In genomic region chr11:111720801-111721494, GRCh38 we compare ENCODE assay signal across 18 cellular contexts. TPM values are rescaled to one million over a fixed set of nuclear protein-coding genes. Genes with fewer than 3 reads are reported as not detected.
A peak's percentile ranks its signal among the peaks of the same experiment; 100 is the strongest.
DNase-seq lines count a peak whose midpoint lies in the region; ATAC-seq and TF ChIP-seq lines count a peak whose summit lies in the region.
"Had no signal": no experiment of that assay in that cellular context is flagged by ENCODE, and none has a peak within 500 bp of the region (broad histone marks: within the 10 kb centered on the region; RNA-seq: fewer than 3 reads in every experiment).

No MANE protein-coding gene starts in this region.

- H2AFZ ChIP-seq in neural progenitor cell (replicated peaks) = no peak overlapping the region
- H2AFZ ChIP-seq: GM23338 had no signal

- H3K4me3 ChIP-seq in cardiac muscle cell = no peak overlapping the region
- no peak overlapping the region for H3K4me3 ChIP-seq in neural progenitor cell
- H3K4me3 ChIP-seq: A549, BLaER1, GM23338 had no signal

- H3K4me3 Mint-ChIP-seq in chondrocyte (ENCODE audit: unreplicated experiment) (no peak overlapping the region), neural progenitor cell (peak overlapping the region; percentile 15)
- H3K4me3 Mint-ChIP-seq: CD4-positive, alpha-beta memory T cell; GM23338 had no signal

- no peak overlapping the region for H3K4me2 ChIP-seq in neural progenitor cell
- H3K4me2 ChIP-seq: A549, BLaER1, GM23338, KMS-11 had no signal

- no peaks in the 10 kb centered on the region for H3K27me3 ChIP-seq in cardiac muscle cell
- no peaks in the 10 kb centered on the region for H3K27me3 ChIP-seq in neural progenitor cell
- H3K27me3 ChIP-seq: BLaER1 had no signal

- H3K4me1 ChIP-seq in cardiac muscle cell (ENCODE audit: low read depth) = peaks cover 24% of the 10 kb centered on the region
- H3K4me1 ChIP-seq in neural progenitor cell = peaks cover 13% of the 10 kb centered on the region

- intact Hi-C loops in left cardiac atrium (cut with DNase I) = no loop called here

- H3F3A ChIP-seq in neural progenitor cell (ENCODE audit: low read depth) = peaks cover 5% of the 10 kb centered on the region

- H3K36me3 ChIP-seq in cardiac muscle cell (peaks cover 34% of the 10 kb centered on the region), neural progenitor cell (peaks cover 3% of the 10 kb centered on the region)

- H3K27me3 Mint-ChIP-seq in chondrocyte (ENCODE audit: low read depth) (no peaks in the 10 kb centered on the region), neural progenitor cell (ENCODE audit: insufficient read depth, low read depth) (no peaks in the 10 kb centered on the region)
- H3K27me3 Mint-ChIP-seq: CD4-positive, alpha-beta memory T cell had no signal

- peaks cover 3% of the 10 kb centered on the region for H4K20me1 ChIP-seq in neural progenitor cell (ENCODE audit: low read depth)
- H4K20me1 ChIP-seq: BLaER1 had no signal

- H3K9me3 Mint-ChIP-seq in chondrocyte (ENCODE audit: low read depth) (no peaks in the 10 kb centered on the region), neural progenitor cell (no peaks in the 10 kb centered on the region)
- H3K9me3 Mint-ChIP-seq: CD4-positive, alpha-beta memory T cell; GM23338 had no signal

- H3K36me3 Mint-ChIP-seq in chondrocyte (ENCODE audit: low read depth) = peaks cover 36% of the 10 kb centered on the region
- peaks cover 44% of the 10 kb centered on the region for H3K36me3 Mint-ChIP-seq in neural progenitor cell

- ATAC-seq in left cardiac atrium = no peak
- ATAC-seq: A549, GM23338, Panc1 had no signal

- H3K9ac ChIP-seq in neural progenitor cell = no peak overlapping the region
- H3K9ac ChIP-seq: BLaER1, KMS-11 had no signal

- DNase-seq in cardiac muscle cell (ENCODE audit: low read depth in 1 of 2, low spot score in 1 of 2) (peak in 1 of 2 donors; percentile 72), left cardiac atrium (no peak), chondrocyte (ENCODE audit: low spot score) (no peak), neural progenitor cell (ENCODE audit: low spot score) (no peak), medulla oblongata (ENCODE audit: extremely low spot score) (no peak), AML-193 (lab: John Stamatoyannopoulos, UW) (no peak), SKM-1 (lab: John Stamatoyannopoulos, UW; ENCODE audit: unreplicated experiment) (no peak)
- DNase-seq: Calu3; CD4-positive, alpha-beta memory T cell; GF-D8; HCEC 1CT; MV-4-11; NCI-H1694 treated with DMSO at 0.1 percent for 48 hours had no signal

- no peak for TF ChIP-seq CTCF in cardiac muscle cell (IDR thresholded peaks at IDR 0.05; ENCODE audit: low read depth, low read length)
- TF ChIP-seq CTCF in chondrocyte (IDR thresholded peaks at IDR 0.05) = no peak
- no peak for TF ChIP-seq CTCF in neural progenitor cell (IDR thresholded peaks at IDR 0.05)

- H3K79me2 ChIP-seq in neural progenitor cell (ENCODE audit: low read depth) = no peaks in the 10 kb centered on the region

- H3K27ac ChIP-seq in cardiac muscle cell = peak overlapping the region; percentile 63
- H3K27ac ChIP-seq in neural progenitor cell = no peak overlapping the region
- H3K27ac ChIP-seq: A549, BLaER1, KMS-11 had no signal

- H3K4me1 Mint-ChIP-seq in chondrocyte (ENCODE audit: low read depth) (peaks cover 26% of the 10 kb centered on the region), neural progenitor cell (peaks cover 11% of the 10 kb centered on the region)

- H3K27ac Mint-ChIP-seq in chondrocyte (ENCODE audit: unreplicated experiment) (peak overlapping the region; percentile 12), neural progenitor cell (no peak overlapping the region)
- H3K27ac Mint-ChIP-seq: GM23338 had no signal

- H3K9me3 ChIP-seq in cardiac muscle cell (ENCODE audit: low read depth) (no peaks in the 10 kb centered on the region), neural progenitor cell (ENCODE audit: low read depth) (no peaks in the 10 kb centered on the region)
- H3K9me3 ChIP-seq: A549 had no signal

RNA-seq across cellular contexts. Expression of gene PPP2R1B, which starts 45.2 kb away (rescaled TPM):
- total RNA-seq in cardiac muscle cell (12.7 and 14.4 TPM in 2 replicates), left cardiac atrium (10 to 100 TPM; 30.3 to 37.2 TPM), chondrocyte (17.2 to 27.3 TPM (median 18.5 TPM) in 3 replicates), neural progenitor cell (ENCODE audit: low replicate concordance) (47.8 and 68.4 TPM in 2 replicates)
- polyA plus RNA-seq in cardiac muscle cell = 13.2 and 14.2 TPM in 2 replicates
